In genomic region chr17:6998855-6999508, GRCh38 we compare ENCODE assay signal across 1 cellular context.
A peak's percentile ranks its signal among the peaks of the same experiment; 100 is the strongest.
TF ChIP-seq lines count a peak whose summit lies in the region.

No MANE protein-coding gene starts in this region.

TF ChIP-seq in K562, 482 proteins besides CTCF, POLR2A, EP300 and RAD21 (continued from another document and continues in another):
- no peak for TF ChIP-seq ZBTB5 (IDR thresholded peaks at IDR 0.05)
- no peak for TF ChIP-seq THAP7 (CRISPR knock-in tag; IDR thresholded peaks at IDR 0.05)
- TF ChIP-seq FOXJ3 (CRISPR knock-in tag; IDR thresholded peaks at IDR 0.05): no peak
- TF ChIP-seq SMARCE1 (IDR thresholded peaks at IDR 0.05): peak; percentile 94
- TF ChIP-seq GTF3C2 (IDR thresholded peaks at IDR 0.05; ENCODE audit: borderline replicate concordance, extremely low read depth, insufficient read length): no peak
- no peak for TF ChIP-seq TARDBP (IDR thresholded peaks at IDR 0.05)
- no peak for TF ChIP-seq RFX5 (IDR thresholded peaks at IDR 0.05; ENCODE audit: low read depth, low read length)
- TF ChIP-seq TBL1XR1 (IDR thresholded peaks at IDR 0.05; ENCODE audit: low read length in 2 of 2): peak in 1 of 2 experiments; percentile 52; a peak in 1 of 4 replicates
- no peak for TF ChIP-seq HLTF (IDR thresholded peaks at IDR 0.05)
- no peak for TF ChIP-seq CBX2 (IDR thresholded peaks at IDR 0.05; ENCODE audit: insufficient read depth, low read length, poor library complexity, severe bottlenecking)
- no peak for TF ChIP-seq UBTF (IDR thresholded peaks at IDR 0.05; ENCODE audit: borderline replicate concordance in 1 of 2, low read depth in 2 of 2, low read length in 2 of 2)
- no peak for TF ChIP-seq NCOA6 (IDR thresholded peaks at IDR 0.05)
- TF ChIP-seq SNRNP70 (optimal IDR thresholded peaks at IDR 0.05; ENCODE audit: low read depth, low read length): no peak
- peak; percentile 99 for TF ChIP-seq JUND (IDR thresholded peaks at IDR 0.05; ENCODE audit: borderline replicate concordance, low read depth, low read length)
- peak; percentile 97 for TF ChIP-seq JUND (tag; IDR thresholded peaks at IDR 0.05; ENCODE audit: borderline replicate concordance, low read depth, low read length)
- TF ChIP-seq ILK (tag; IDR thresholded peaks at IDR 0.05; ENCODE audit: borderline replicate concordance, low read depth): no peak
- peak; percentile 38; the same call in 1 of the 2 replicates for TF ChIP-seq MGA (IDR thresholded peaks at IDR 0.05)
- no peak for TF ChIP-seq BHLHE40 (IDR thresholded peaks at IDR 0.05; ENCODE audit: low read length)
- TF ChIP-seq ARID4B (CRISPR knock-in tag; IDR thresholded peaks at IDR 0.05): peak; percentile 21; the same call in 1 of the 2 replicates
- TF ChIP-seq ZNF668 (CRISPR knock-in tag; IDR thresholded peaks at IDR 0.05): no peak
- no peak for TF ChIP-seq SREBF1 (IDR thresholded peaks at IDR 0.05; ENCODE audit: borderline replicate concordance, low read depth, low read length)
- no peak for TF ChIP-seq BRD4 (IDR thresholded peaks at IDR 0.05)
- no peak for TF ChIP-seq GTF2F1 (IDR thresholded peaks at IDR 0.05; ENCODE audit: low read depth, low read length)
- peak; percentile 45; the same call in 1 of the 2 replicates for TF ChIP-seq NCOA1 (IDR thresholded peaks at IDR 0.05; ENCODE audit: low read depth)
- no peak for TF ChIP-seq TEAD2 (tag; IDR thresholded peaks at IDR 0.05)
- TF ChIP-seq HDGF (IDR thresholded peaks at IDR 0.05): no peak
- no peak for TF ChIP-seq TFE3 (CRISPR knock-in tag; IDR thresholded peaks at IDR 0.05)
- TF ChIP-seq TEAD1 (CRISPR knock-in tag; IDR thresholded peaks at IDR 0.05): no peak
- peak; percentile 94 for TF ChIP-seq DPF2 (IDR thresholded peaks at IDR 0.05)
